In genomic region chr7:19122018-19122588, GRCh38 we compare ENCODE assay signal across 9 cellular contexts. TPM values are rescaled to one million over a fixed set of nuclear protein-coding genes. Genes with fewer than 3 reads are reported as not detected.
DNase-seq lines count a peak whose midpoint lies in the region; FAIRE-seq and TF ChIP-seq lines count a peak whose summit lies in the region.
"Had no signal": no experiment of that assay in that cellular context is flagged by ENCODE, and none has a peak within 500 bp of the region (broad histone marks: within the 10 kb centered on the region; RNA-seq: fewer than 3 reads in every experiment).

No MANE protein-coding gene starts in this region.

- intact Hi-C loops in tibial artery (cut with DNase I; ENCODE audit: low total_unique reads): no loop called here

- H4K8ac ChIP-seq in H1 (ENCODE audit: extremely low read depth, insufficient read depth, low read length): no peak overlapping the region

- H3K27me3 ChIP-seq in H1 (replicated peaks in 1 of 4; ENCODE audit: control insufficient read depth in 3 of 4, extremely low read depth in 1 of 4, insufficient read depth in 3 of 4, low read length in 3 of 4): peaks cover 32 to 47% (median 41%) of the 10 kb centered on the region in 4 experiments
- no peaks in the 10 kb centered on the region for H3K27me3 ChIP-seq in smooth muscle cell (ENCODE audit: low read depth)
- peaks cover 4 to 24% of the 10 kb centered on the region in 2 donors for H3K27me3 ChIP-seq in small intestine (ENCODE audit: control insufficient read depth in 2 of 2, insufficient read depth in 2 of 2, low read length in 2 of 2)
- peaks cover 0 to 23% of the 10 kb centered on the region in 2 donors for H3K27me3 ChIP-seq in tibial artery

- TF ChIP-seq POLR2A in H1 (IDR thresholded peaks at IDR 0.05; ENCODE audit: control extremely low read depth in 1 of 2, low read depth in 2 of 2, low read length in 2 of 2): no peak

- no peak overlapping the region for H4K5ac ChIP-seq in H1 (ENCODE audit: insufficient read length, low read depth, low read length)

- no peak overlapping the region for H3K23ac ChIP-seq in H1 (ENCODE audit: insufficient read length)

- no peak overlapping the region for H3K4me3 ChIP-seq in H1 (ENCODE audit: extremely low read depth in 1 of 4, insufficient read depth in 2 of 4, low read depth in 3 of 4, low read length in 4 of 4)
- no peak overlapping the region for H3K4me3 ChIP-seq in smooth muscle cell
- no peak overlapping the region for H3K4me3 ChIP-seq in small intestine (ENCODE audit: low read depth in 1 of 2, low read length in 2 of 2)
- no peak overlapping the region for H3K4me3 ChIP-seq in tibial artery

- H2BK15ac ChIP-seq in H1 (ENCODE audit: low read length): no peak overlapping the region

- no peak overlapping the region for H3K14ac ChIP-seq in H1 (ENCODE audit: insufficient read length)

- TF ChIP-seq EP300 in H1 (IDR thresholded peaks at IDR 0.05; ENCODE audit: borderline replicate concordance in 1 of 2, low read depth in 2 of 2, low read length in 2 of 2): no peak

- no peak overlapping the region for H2AFZ ChIP-seq in H1 (ENCODE audit: low read length)
- H2AFZ ChIP-seq in smooth muscle cell (ENCODE audit: low read depth): no peak overlapping the region

- H3K79me1 ChIP-seq in H1 (ENCODE audit: low read depth, low read length): no peaks in the 10 kb centered on the region

- POLR2A ChIA-PET in H1 (lab: Charles Lee; ENCODE audit: partially characterized antibody): no interaction called here

- DNase-seq in NCI-H510A treated with DMSO at 0.1 percent for 48 hours (lab: John Stamatoyannopoulos, UW): peak; percentile 25
- DNase-seq in NCI-H510A (lab: John Stamatoyannopoulos, UW): no peak
- DNase-seq in NCI-H69 (lab: John Stamatoyannopoulos, UW): peak; percentile 88
- no peak for DNase-seq in H1 (ENCODE audit: low read depth in 1 of 2, low spot score in 2 of 2)
- no peak for DNase-seq in smooth muscle cell (lab: John Stamatoyannopoulos, UW; ENCODE audit: unreplicated experiment)
- DNase-seq in mucosa of gallbladder (ENCODE audit: low spot score): no peak
- DNase-seq in small intestine: no peak
- no peak for DNase-seq in tibial artery
- DNase-seq: CD4-positive, CD25-positive, alpha-beta regulatory T cell had no signal

- no peak overlapping the region for H2BK12ac ChIP-seq in H1 (ENCODE audit: low read depth, low read length)

- H3K56ac ChIP-seq in H1 (replicated peaks; ENCODE audit: insufficient read length, low read depth, low read length): no peak overlapping the region

- no peak overlapping the region for H3K27ac ChIP-seq in H1 (ENCODE audit: low read depth, low read length)
- no peak overlapping the region for H3K27ac ChIP-seq in smooth muscle cell (ENCODE audit: low read depth)
- no peak overlapping the region for H3K27ac ChIP-seq in small intestine (ENCODE audit: low read depth in 1 of 2, low read length in 1 of 2)
- no peak overlapping the region for H3K27ac ChIP-seq in tibial artery

- H4K91ac ChIP-seq in H1 (replicated peaks; ENCODE audit: insufficient read length, low read length): no peak overlapping the region

- peaks cover 9% of the 10 kb centered on the region for H3F3A ChIP-seq in smooth muscle cell (ENCODE audit: low read depth)

- no peak overlapping the region for H2BK20ac ChIP-seq in H1 (ENCODE audit: low read length)

- H4K20me1 ChIP-seq in H1 (replicated peaks in 1 of 2; ENCODE audit: control insufficient read depth in 1 of 2, insufficient read depth in 2 of 2, low read length in 2 of 2) (peaks cover 0 to 4% of the 10 kb centered on the region in 2 experiments), smooth muscle cell (ENCODE audit: low read depth) (no peaks in the 10 kb centered on the region)

- WGBS in H1 (ENCODE audit: extremely low coverage in 1 of 2, insufficient coverage in 1 of 2, insufficient read length in 1 of 2, insufficient replicate concordance in 2 of 2, low coverage in 1 of 2, low lambda C conversion rate in 2 of 2, missing lambda C conversion rate in 1 of 2), 2 experiments: 41% methylated on average over 2 of the region's 2 CpGs; no CpG with 5 or more reads in 1 of the 2 experiments
- 45% methylated on average over 2 of the region's 2 CpGs for WGBS in smooth muscle cell (ENCODE audit: low lambda C conversion rate)
- 38 to 44% (median 38%) methylated on average over 2 of the region's 2 CpGs for WGBS in small intestine, 3 donors

- H2BK120ac ChIP-seq in H1 (replicated peaks; ENCODE audit: low read depth, low read length): no peak overlapping the region

- no peak overlapping the region for H2AK5ac ChIP-seq in H1 (ENCODE audit: low read depth, low read length)

- H3K9me3 ChIP-seq in H1 (ENCODE audit: insufficient read depth in 2 of 2, low read depth in 1 of 2, low read length in 1 of 2): no peaks in the 10 kb centered on the region
- H3K9me3 ChIP-seq in smooth muscle cell (replicated peaks; ENCODE audit: low read depth): no peaks in the 10 kb centered on the region
- H3K9me3 ChIP-seq in small intestine (ENCODE audit: control insufficient read depth, low read depth): no peaks in the 10 kb centered on the region
- no peaks in the 10 kb centered on the region for H3K9me3 ChIP-seq in tibial artery

- no peak overlapping the region for H3K9ac ChIP-seq in H1 (replicated peaks in 1 of 4; ENCODE audit: extremely low read depth in 1 of 4, low read depth in 3 of 4, low read length in 3 of 4)
- no peak overlapping the region for H3K9ac ChIP-seq in smooth muscle cell (ENCODE audit: low read depth)

- no peaks in the 10 kb centered on the region for H3K79me2 ChIP-seq in H1 (ENCODE audit: control insufficient read depth in 1 of 2, insufficient read depth in 2 of 2, low read length in 2 of 2)
- peaks cover 24% of the 10 kb centered on the region for H3K79me2 ChIP-seq in smooth muscle cell (ENCODE audit: low read depth)

- no peak overlapping the region for H2BK5ac ChIP-seq in H1 (ENCODE audit: low read depth, low read length)

- H3K4ac ChIP-seq in H1 (replicated peaks; ENCODE audit: insufficient read length, low read depth, low read length): no peak overlapping the region

- TF ChIP-seq RAD21 in H1 (IDR thresholded peaks at IDR 0.05 in 1 of 2, conservative IDR thresholded peaks at IDR 0.05 in 1 of 2; ENCODE audit: low read depth in 2 of 2, low read length in 2 of 2): peak; percentile 89 to 93

- peak; percentile 98 for FAIRE-seq in H1 (lab: Jason Lieb, UNC)
- FAIRE-seq in small intestine (lab: Jason Lieb, UNC): no peak

- peaks cover 7% of the 10 kb centered on the region; the same call in 1 of the 2 replicates for H3K23me2 ChIP-seq in H1 (ENCODE audit: low read depth, low read length)

- CTCF ChIA-PET in H1 (lab: Charles Lee; ENCODE audit: partially characterized antibody): interaction anchor here (0.7 to 8.2 kb wide), 20 partner anchors 14 to 586 kb away, joined by 3 to 72 read pairs (median 3); partner anchors contain the start of gene FERD3L

- TF ChIP-seq CTCF in H1 (IDR thresholded peaks at IDR 0.05; ENCODE audit: control extremely low read depth in 1 of 3, insufficient read depth in 1 of 3, low read depth in 1 of 3, low read length in 3 of 3): peak in 2 of 3 experiments; percentile 63 to 78; a peak in 3 of 4 replicates
- peak; percentile 78 for TF ChIP-seq CTCF in smooth muscle cell (IDR thresholded peaks at IDR 0.05; ENCODE audit: borderline replicate concordance, insufficient read depth, poor library complexity, severe bottlenecking)
- TF ChIP-seq CTCF in tibial artery (IDR thresholded peaks at IDR 0.05): peak in 1 of 2 experiments; percentile 40

- H3K4me2 ChIP-seq in H1 (ENCODE audit: insufficient read depth in 1 of 2, low read depth in 2 of 2, low read length in 2 of 2) (no peak overlapping the region), smooth muscle cell (peak overlapping the region; percentile 90)

- H3K4me1 ChIP-seq in H1 (replicated peaks in 1 of 4; ENCODE audit: control insufficient read depth in 3 of 4, insufficient read depth in 4 of 4, low read length in 3 of 4) (peaks cover 5 to 11% (median 9%) of the 10 kb centered on the region in 4 experiments; a peak in 6 of 7 replicates), smooth muscle cell (ENCODE audit: low read depth) (peaks cover 8% of the 10 kb centered on the region), small intestine (ENCODE audit: control insufficient read depth in 2 of 2, insufficient read depth in 1 of 2, low read depth in 1 of 2, low read length in 1 of 2) (no peaks in the 10 kb centered on the region), tibial artery (peaks cover 0 to 14% (median 9%) of the 10 kb centered on the region in 4 donors)

- H3K18ac ChIP-seq in H1 (ENCODE audit: extremely low read depth, low read length): no peak overlapping the region

- H3K36me3 ChIP-seq in H1 (ENCODE audit: control insufficient read depth in 2 of 4, insufficient read depth in 4 of 4, low read length in 3 of 4): no peaks in the 10 kb centered on the region
- no peaks in the 10 kb centered on the region for H3K36me3 ChIP-seq in smooth muscle cell (ENCODE audit: low read depth)
- H3K36me3 ChIP-seq in small intestine (ENCODE audit: control insufficient read depth in 2 of 2, insufficient read depth in 2 of 2, low read length in 2 of 2): no peaks in the 10 kb centered on the region
- no peaks in the 10 kb centered on the region for H3K36me3 ChIP-seq in tibial artery

RNA-seq across cellular contexts. Expression of gene TWIST1, which starts 4.7 kb away (rescaled TPM):
- 0.31 and 0.52 TPM in 2 replicates for total RNA-seq in H1 (2021; fragmentation: NEBNext Ultra II Directional; extraction: Animal tissue kit (Norgen Biotek cat#: 25700))
- polyA plus RNA-seq in H1 (2011; rRNA removed) (0.29 and 0.75 TPM in 2 replicates), smooth muscle cell (45.6 and 58.0 TPM in 2 replicates), small intestine (under 1 TPM in 1 of 3 donors, not detected in 2; 0.36 TPM)
- polyA plus RNA-seq in H1 (2011; cell fraction: cytosol; rRNA removed): 0.53 TPM
- polyA plus RNA-seq in H1 (2011; cell fraction: nucleus; rRNA removed): 0.41 TPM
- polyA plus RNA-seq in H1 (2012, experiment 1 of 2): 0.24 to 0.75 TPM (median 0.48 TPM) in 3 of 4 replicates, not detected in the other
- polyA plus RNA-seq in H1 (2012, experiment 2 of 2): 0.20 TPM
- 0.75 TPM for polyA plus RNA-seq in H1 (2013, experiment 1 of 2)
- 0.77 TPM for polyA plus RNA-seq in H1 (2013, experiment 2 of 2)
- polyA minus RNA-seq in H1 (2011; rRNA and poly(A)+ RNA removed): not detected in 2 replicates
- not detected for polyA minus RNA-seq in H1 (2011; cell fraction: cytosol; rRNA and poly(A)+ RNA removed)
- 0.90 TPM for polyA minus RNA-seq in H1 (2011; cell fraction: nucleus; rRNA and poly(A)+ RNA removed)
- total RNA-seq in smooth muscle cell (33.2 and 51.3 TPM in 2 replicates), mucosa of gallbladder (5.4 TPM)
- polyA plus RNA-seq: CD4-positive, CD25-positive, alpha-beta regulatory T cell had no signal

RNA-seq across cellular contexts. Expression of gene FERD3L, which starts 23.1 kb away (rescaled TPM):
- not detected in 2 replicates for total RNA-seq in H1 (2021; fragmentation: NEBNext Ultra II Directional; extraction: Animal tissue kit (Norgen Biotek cat#: 25700))
- polyA plus RNA-seq in H1 (2011; rRNA removed): not detected in 2 replicates
- polyA plus RNA-seq in H1 (2011; cell fraction: cytosol; rRNA removed): not detected
- polyA plus RNA-seq in H1 (2011; cell fraction: nucleus; rRNA removed): not detected
- not detected in 4 replicates for polyA plus RNA-seq in H1 (2012, experiment 1 of 2)
- polyA plus RNA-seq in H1 (2012, experiment 2 of 2): not detected
- not detected for polyA plus RNA-seq in H1 (2013, experiment 1 of 2)
- polyA plus RNA-seq in H1 (2013, experiment 2 of 2): not detected
- not detected in 2 replicates for polyA minus RNA-seq in H1 (2011; rRNA and poly(A)+ RNA removed)
- polyA minus RNA-seq in H1 (2011; cell fraction: cytosol; rRNA and poly(A)+ RNA removed): not detected
- not detected for polyA minus RNA-seq in H1 (2011; cell fraction: nucleus; rRNA and poly(A)+ RNA removed)
- not detected in 2 replicates for total RNA-seq in smooth muscle cell
- not detected in 2 replicates for polyA plus RNA-seq in smooth muscle cell
- total RNA-seq in mucosa of gallbladder: not detected
- not detected for polyA plus RNA-seq in small intestine
- total RNA-seq: CD4-positive, CD25-positive, alpha-beta regulatory T cell had no signal
- polyA plus RNA-seq: CD4-positive, CD25-positive, alpha-beta regulatory T cell had no signal

Comparison
In these comparisons a context has a peak if more than half of its experiments do, and no peak if none do; other contexts are left out.
1. DNase-seq: peak in NCI-H510A treated with DMSO at 0.1 percent for 48 hours (single experiment) and NCI-H69 (single experiment); none in NCI-H510A (single experiment), H1 (0 of 2), smooth muscle cell (single experiment), mucosa of gallbladder (single experiment), small intestine (single experiment) and tibial artery (0 of 2).